In the genomic region with DNA sequence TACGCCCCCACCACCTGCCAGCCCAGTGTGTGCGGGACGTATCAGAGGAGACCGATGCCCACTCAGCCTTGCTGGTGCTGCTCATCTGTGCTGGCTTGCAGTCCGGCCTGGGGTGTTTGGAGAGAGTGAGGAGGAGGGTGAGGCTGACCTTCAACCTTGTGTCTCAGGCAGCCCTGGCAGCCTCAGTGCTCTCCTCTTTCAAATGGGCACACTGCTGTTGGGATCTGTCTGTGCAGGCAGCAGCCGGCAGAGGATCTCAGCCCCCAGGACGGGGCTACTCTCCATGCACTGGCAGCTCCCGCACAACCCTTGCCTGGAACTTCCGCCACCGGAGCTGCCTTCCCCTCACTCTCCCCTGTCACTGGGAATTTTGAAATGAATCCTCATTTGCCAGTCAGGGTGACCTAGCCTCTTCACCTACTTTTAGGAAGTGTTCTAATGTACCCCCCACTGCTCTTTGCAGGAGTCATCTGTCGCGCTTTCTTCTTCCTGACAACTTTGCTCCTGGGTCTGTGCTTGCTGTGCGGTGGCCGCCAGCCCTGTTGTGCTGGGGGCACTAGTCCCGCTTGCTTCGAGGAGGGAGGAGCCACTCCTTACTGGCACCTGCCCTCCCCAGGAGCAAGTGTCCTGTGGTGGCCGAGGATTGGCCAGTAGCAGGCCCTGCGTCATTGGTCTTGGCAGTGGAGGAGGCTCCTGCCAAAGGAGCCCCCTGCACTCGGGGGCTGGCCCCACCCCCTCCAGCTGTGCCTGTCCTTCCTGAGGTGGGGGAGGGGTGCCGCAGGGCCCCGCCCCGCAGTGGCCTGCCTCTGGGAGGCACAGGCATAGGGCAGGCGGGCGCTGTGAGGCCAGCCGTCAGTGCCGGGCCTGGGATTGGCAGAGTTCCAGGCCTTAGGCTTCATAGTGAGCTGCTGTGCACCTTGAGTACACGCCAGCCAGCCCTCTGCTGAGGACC, we compare ENCODE assay signal across 8 cellular contexts. TPM values are rescaled to one million over a fixed set of nuclear protein-coding genes. Genes with fewer than 3 reads are reported as not detected.
DNase-seq lines count a peak whose midpoint lies in the region; ATAC-seq and TF ChIP-seq lines count a peak whose summit lies in the region.

No MANE protein-coding gene starts in this region.

- no peak for TF ChIP-seq POLR2A in sigmoid colon (IDR thresholded peaks at IDR 0.05)

- H3K36me3 Mint-ChIP-seq in CD4-positive, CD25-positive, alpha-beta regulatory T cell, result peaks cover 17% of the 10 kb centered on the region

- peak overlapping the region; percentile 78 for H3K4me3 ChIP-seq in CD4-positive, CD25-positive, alpha-beta regulatory T cell (ENCODE audit: low read depth, low read length)
- peak overlapping the region; percentile 35 to 37 for H3K4me3 ChIP-seq in ascending aorta
- H3K4me3 ChIP-seq in hepatocyte, result no peak overlapping the region
- H3K4me3 ChIP-seq in sigmoid colon, result peak overlapping the region in 3 of 4 donors; percentile 20 to 24 (median 20)

- peak in 1 of 3 donors; percentile 23 for DNase-seq in CD4-positive, CD25-positive, alpha-beta regulatory T cell
- DNase-seq in NCI-H146 (lab: John Stamatoyannopoulos, UW) (peak; percentile 57), ascending aorta (ENCODE audit: low spot score in 2 of 2) (peak in 1 of 2 donors; percentile 79), hepatocyte (ENCODE audit: low spot score) (peak; percentile 91), sigmoid colon (peak; percentile 83), GM10266 (ENCODE audit: extremely low spot score) (no peak)

- intact Hi-C loops in ascending aorta (cut with DNase I), result no loop called here
- intact Hi-C loops in sigmoid colon (cut with DNase I), result loop anchor here (5.0 kb wide), 1 partner anchor 55 kb away; a partner anchor contains a TSS

- no peaks in the 10 kb centered on the region for H3K27me3 Mint-ChIP-seq in CD4-positive, CD25-positive, alpha-beta regulatory T cell

- no peaks in the 10 kb centered on the region for H3K9me2 ChIP-seq in hepatocyte (replicated peaks; ENCODE audit: insufficient read depth)

- peak overlapping the region; percentile 68 for H3K4me2 ChIP-seq in hepatocyte

- 33% methylated on average over 27 of the region's 27 CpGs for WGBS in hepatocyte (ENCODE audit: low lambda C conversion rate, missing lambda C conversion rate)
- 40 to 44% methylated on average over 27 of the region's 27 CpGs for WGBS in sigmoid colon, 2 donors

- no peak for TF ChIP-seq EP300 in sigmoid colon (IDR thresholded peaks at IDR 0.05)

- TF ChIP-seq CTCF in ascending aorta (IDR thresholded peaks at IDR 0.05), result no peak
- TF ChIP-seq CTCF in hepatocyte (IDR thresholded peaks at IDR 0.05; ENCODE audit: poor library complexity), result no peak
- TF ChIP-seq CTCF in sigmoid colon (IDR thresholded peaks at IDR 0.05), result no peak
- no peak for TF ChIP-seq CTCF in GM10266 (IDR thresholded peaks at IDR 0.05; ENCODE audit: control insufficient read depth, insufficient read depth, low read depth, missing control alignments)

- H3K27me3 ChIP-seq in CD4-positive, CD25-positive, alpha-beta regulatory T cell (ENCODE audit: control insufficient read depth, insufficient read depth, low read length), result no peaks in the 10 kb centered on the region
- no peaks in the 10 kb centered on the region for H3K27me3 ChIP-seq in ascending aorta
- no peaks in the 10 kb centered on the region for H3K27me3 ChIP-seq in hepatocyte
- no peaks in the 10 kb centered on the region for H3K27me3 ChIP-seq in sigmoid colon

- H3K27ac Mint-ChIP-seq in CD4-positive, CD25-positive, alpha-beta regulatory T cell, result peak overlapping the region; percentile 92 to 99 (median 94)

- H3K79me2 ChIP-seq in hepatocyte, result peaks cover 87% of the 10 kb centered on the region

- peaks cover 0 to 2% (median 0%) of the 10 kb centered on the region in 7 donors for H3K9me3 Mint-ChIP-seq in CD4-positive, CD25-positive, alpha-beta regulatory T cell

- no peak for ATAC-seq in CD4-positive, CD25-positive, alpha-beta regulatory T cell (ENCODE audit: low read depth in 2 of 2)
- ATAC-seq in GM18873 (IDR thresholded peaks at IDR 0.05; ENCODE audit: low FRiP score, unreplicated experiment) (no peak), HG02852 (IDR thresholded peaks at IDR 0.05; ENCODE audit: unreplicated experiment) (no peak)

- peaks cover 22% of the 10 kb centered on the region for H4K20me1 ChIP-seq in hepatocyte (ENCODE audit: insufficient read depth, poor library complexity, severe bottlenecking)

- H3K36me3 ChIP-seq in CD4-positive, CD25-positive, alpha-beta regulatory T cell (ENCODE audit: control insufficient read depth, insufficient read depth, low read length), result peaks cover 26% of the 10 kb centered on the region
- H3K36me3 ChIP-seq in ascending aorta (peaks cover 16 to 22% of the 10 kb centered on the region in 2 donors), hepatocyte (replicated peaks; ENCODE audit: insufficient read depth, low read depth) (no peaks in the 10 kb centered on the region), sigmoid colon (peaks cover 6 to 16% (median 8%) of the 10 kb centered on the region in 4 donors)

- peak overlapping the region; percentile 88 for H3K27ac ChIP-seq in CD4-positive, CD25-positive, alpha-beta regulatory T cell (ENCODE audit: insufficient read depth, low read length, poor library complexity, severe bottlenecking)
- H3K27ac ChIP-seq in ascending aorta (peak overlapping the region; percentile 63 to 75), hepatocyte (peak overlapping the region; percentile 94), sigmoid colon (peak overlapping the region; percentile 62 to 82 (median 74))

- peaks cover 66% of the 10 kb centered on the region for H3K4me1 ChIP-seq in CD4-positive, CD25-positive, alpha-beta regulatory T cell (ENCODE audit: control insufficient read depth, insufficient read depth, low read length, poor library complexity, severe bottlenecking)
- peaks cover 27 to 65% of the 10 kb centered on the region in 2 donors for H3K4me1 ChIP-seq in ascending aorta
- peaks cover 53% of the 10 kb centered on the region for H3K4me1 ChIP-seq in hepatocyte (ENCODE audit: insufficient read depth)
- peaks cover 0 to 72% (median 67%) of the 10 kb centered on the region in 4 donors for H3K4me1 ChIP-seq in sigmoid colon

- peaks cover 23 to 86% (median 53%) of the 10 kb centered on the region in 4 donors for H3K4me1 Mint-ChIP-seq in CD4-positive, CD25-positive, alpha-beta regulatory T cell

- H2AFZ ChIP-seq in hepatocyte, result no peak overlapping the region

- no peaks in the 10 kb centered on the region for H3K9me3 ChIP-seq in CD4-positive, CD25-positive, alpha-beta regulatory T cell (ENCODE audit: control insufficient read depth in 2 of 2, low read length in 2 of 2)
- H3K9me3 ChIP-seq in ascending aorta (no peaks in the 10 kb centered on the region), hepatocyte (ENCODE audit: low read depth) (no peaks in the 10 kb centered on the region), sigmoid colon (no peaks in the 10 kb centered on the region)

- peak overlapping the region; percentile 78 to 90 (median 88) for H3K4me3 Mint-ChIP-seq in CD4-positive, CD25-positive, alpha-beta regulatory T cell

RNA-seq across cellular contexts. Expression of a gene that starts 53.4 kb away (rescaled TPM):
- total RNA-seq in CD4-positive, CD25-positive, alpha-beta regulatory T cell, result 6.2 TPM
- 1 to 10 TPM; 1.6 to 3.0 (median 1.8) TPM for polyA plus RNA-seq in CD4-positive, CD25-positive, alpha-beta regulatory T cell
- not detected for total RNA-seq in ascending aorta
- 0.87 and 1.1 TPM in 2 replicates for total RNA-seq in hepatocyte
- polyA plus RNA-seq in hepatocyte, result 1.3 TPM in 1 of 2 replicates, not detected in the other
- 1 to 10 TPM; 1.2 to 3.3 (median 1.5) TPM for total RNA-seq in sigmoid colon
- 1 to 10 TPM; 1.2 to 3.0 (median 2.4) TPM for polyA plus RNA-seq in sigmoid colon

RNA-seq across cellular contexts. Expression of a gene that starts 54.1 kb away (rescaled TPM):
- 196 TPM for total RNA-seq in CD4-positive, CD25-positive, alpha-beta regulatory T cell
- 100 to 1,000 TPM; 358 to 453 (median 400) TPM for polyA plus RNA-seq in CD4-positive, CD25-positive, alpha-beta regulatory T cell
- total RNA-seq in ascending aorta, result 12.7 TPM
- total RNA-seq in hepatocyte, result 46.3 and 80.4 TPM in 2 replicates
- polyA plus RNA-seq in hepatocyte, result 598 and 615 TPM in 2 replicates
- 100 to 1,000 TPM in 1 of 4 donors, 10 to 100 TPM in 3; 31.3 to 110 (median 55.4) TPM for total RNA-seq in sigmoid colon
- 100 to 1,000 TPM; 239 to 339 (median 283) TPM for polyA plus RNA-seq in sigmoid colon

RNA-seq across cellular contexts. Expression of a gene that starts 56.5 kb away (rescaled TPM):
- 134 TPM for total RNA-seq in CD4-positive, CD25-positive, alpha-beta regulatory T cell
- polyA plus RNA-seq in CD4-positive, CD25-positive, alpha-beta regulatory T cell, result 10 to 100 TPM in 1 of 4 donors, 1 to 10 TPM in 3; 8.1 to 13.9 (median 9.7) TPM
- 63.3 TPM for total RNA-seq in ascending aorta
- 28.0 and 35.7 TPM in 2 replicates for total RNA-seq in hepatocyte
- polyA plus RNA-seq in hepatocyte, result 31.4 and 35.3 TPM in 2 replicates
- 100 to 1,000 TPM in 1 of 4 donors, 10 to 100 TPM in 3; 18.5 to 138 (median 25.5) TPM for total RNA-seq in sigmoid colon
- polyA plus RNA-seq in sigmoid colon, result 10 to 100 TPM; 23.4 to 50.5 (median 31.0) TPM
